Comparison of ENCODE assay signal across 30 cellular contexts in the genomic region with DNA sequence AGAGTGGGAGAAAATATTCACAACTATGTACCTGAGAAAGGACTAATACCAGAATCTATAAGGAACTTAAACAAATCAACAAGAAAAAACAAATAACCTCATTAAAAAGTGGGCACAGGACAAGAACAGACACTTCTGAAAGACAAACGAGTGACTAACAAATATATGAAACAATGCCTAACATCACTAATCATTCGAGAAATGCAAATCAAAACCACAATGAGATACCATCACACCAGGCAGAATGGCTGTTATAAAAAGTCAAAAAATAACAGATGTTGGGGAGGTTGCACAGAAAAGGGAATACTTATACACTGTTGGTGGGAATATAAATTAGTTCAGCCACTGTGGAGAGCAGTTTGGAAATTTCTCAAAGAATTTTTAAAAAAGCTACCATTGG.
"Had no signal": no experiment of that assay in that cellular context is flagged by ENCODE, and none has a peak within 500 bp of the region (broad histone marks: within the 10 kb centered on the region; RNA-seq: fewer than 3 reads in every experiment).

No MANE protein-coding gene starts in this region.

- DNase-seq: activated CD4-positive, alpha-beta T cell treated with anti-CD3 and anti-CD28 coated beads for 36 hours; activated CD4-positive, alpha-beta T cell treated with anti-CD3 and anti-CD28 coated beads, Interleukin-2, amount 50 U/mL, for 1 hour; activated CD4-positive, alpha-beta T cell treated with anti-CD3 and anti-CD28 coated beads, Interleukin-2, amount 50 U/mL, for 48 hours; activated CD4-positive, CD25-positive, alpha-beta regulatory T cell; activated CD4-positive, CD25-positive, alpha-beta regulatory T cell treated with anti-CD3 and anti-CD28 coated beads, Interleukin-2, amount 50 U/mL, for 72 hours; activated CD8-positive, alpha-beta memory T cell treated with anti-CD3 and anti-CD28 coated beads, Interleukin-2, amount 10 ng/mL, durations not matched to agents 7 days and 5 days; activated CD8-positive, alpha-beta memory T cell treated with anti-CD3 and anti-CD28 coated beads, Interleukin-2, amount 50 U/mL, for 48 hours; activated CD8-positive, alpha-beta T cell treated with anti-CD3 and anti-CD28 coated beads for 36 hours; activated gamma-delta T cell; activated naive CD4-positive, alpha-beta T cell; activated naive CD4-positive, alpha-beta T cell treated with anti-CD3 and anti-CD28 coated beads, Interleukin-2, amount 10 ng/mL, durations not matched to agents 7 days and 5 days; activated naive CD8-positive, alpha-beta T cell treated with anti-CD3 and anti-CD28 coated beads, Interleukin-2, amount 10 ng/mL, durations not matched to agents 7 days and 5 days; activated T-cell treated with anti-CD3 and anti-CD28 coated beads for 4 hours; activated T-cell treated with anti-CD3 and anti-CD28 coated beads, Interleukin-2, amount 50 U/mL, for 24 hours; activated T-cell treated with anti-CD3 and anti-CD28 coated beads, Interleukin-2, amount 50 U/mL, for 72 hours; amniotic stem cell; anterior cingulate cortex; body of pancreas; caudate nucleus; cortex of kidney; dermis blood vessel endothelial cell; effector CD4-positive, alpha-beta T cell; effector memory CD8-positive, alpha-beta T cell; erythroblast; foreskin keratinocyte; gastrocnemius medialis; glutamatergic neuron; heart left ventricle had no signal

- H3K4me3 Mint-ChIP-seq: activated CD4-positive, alpha-beta T cell treated with anti-CD3 and anti-CD28 coated beads for 36 hours; activated CD8-positive, alpha-beta memory T cell treated with anti-CD3 and anti-CD28 coated beads, Interleukin-2, amount 10 ng/mL, durations not matched to agents 7 days and 5 days; activated CD8-positive, alpha-beta T cell treated with anti-CD3 and anti-CD28 coated beads for 36 hours; activated naive CD4-positive, alpha-beta T cell treated with anti-CD3 and anti-CD28 coated beads, Interleukin-2, amount 10 ng/mL, durations not matched to agents 7 days and 5 days; activated naive CD8-positive, alpha-beta T cell treated with anti-CD3 and anti-CD28 coated beads, Interleukin-2, amount 10 ng/mL, durations not matched to agents 7 days and 5 days; activated T-cell treated with anti-CD3 and anti-CD28 coated beads, Interleukin-2, amount 50 U/mL, for 24 hours; activated T-cell treated with anti-CD3 and anti-CD28 coated beads, Interleukin-2, amount 50 U/mL, for 72 hours; effector memory CD8-positive, alpha-beta T cell had no signal

- H3K36me3 Mint-ChIP-seq: activated CD8-positive, alpha-beta memory T cell treated with anti-CD3 and anti-CD28 coated beads, Interleukin-2, amount 10 ng/mL, durations not matched to agents 7 days and 5 days; activated naive CD4-positive, alpha-beta T cell treated with anti-CD3 and anti-CD28 coated beads, Interleukin-2, amount 10 ng/mL, durations not matched to agents 7 days and 5 days; activated naive CD4-positive, alpha-beta T cell treated with anti-CD3 and anti-CD28 coated beads, Interleukin-2, amount 50 U/mL, for 72 hours; activated naive CD8-positive, alpha-beta T cell treated with anti-CD3 and anti-CD28 coated beads, Interleukin-2, amount 10 ng/mL, durations not matched to agents 7 days and 5 days had no signal

- H3K4me1 Mint-ChIP-seq: activated CD4-positive, alpha-beta T cell treated with anti-CD3 and anti-CD28 coated beads for 36 hours; activated CD8-positive, alpha-beta memory T cell treated with anti-CD3 and anti-CD28 coated beads, Interleukin-2, amount 10 ng/mL, durations not matched to agents 7 days and 5 days; activated naive CD4-positive, alpha-beta T cell treated with anti-CD3 and anti-CD28 coated beads, Interleukin-2, amount 10 ng/mL, durations not matched to agents 7 days and 5 days; activated naive CD8-positive, alpha-beta T cell treated with anti-CD3 and anti-CD28 coated beads, Interleukin-2, amount 10 ng/mL, durations not matched to agents 7 days and 5 days had no signal

- H3K9me3 ChIP-seq: body of pancreas, gastrocnemius medialis, heart left ventricle had no signal

- ATAC-seq: activated CD4-positive, alpha-beta T cell treated with anti-CD3 and anti-CD28 coated beads for 36 hours; activated CD8-positive, alpha-beta memory T cell treated with anti-CD3 and anti-CD28 coated beads, Interleukin-2, amount 10 ng/mL, durations not matched to agents 7 days and 5 days; activated CD8-positive, alpha-beta T cell treated with anti-CD3 and anti-CD28 coated beads for 36 hours; activated naive CD4-positive, alpha-beta T cell treated with anti-CD3 and anti-CD28 coated beads, Interleukin-2, amount 50 U/mL, for 72 hours; activated T-cell treated with anti-CD3 and anti-CD28 coated beads, Interleukin-2, amount 50 U/mL, for 72 hours; body of pancreas; effector memory CD8-positive, alpha-beta T cell; foreskin keratinocyte; gastrocnemius medialis; heart left ventricle had no signal

- H3K36me3 ChIP-seq: esophagus muscularis mucosa, gastrocnemius medialis, heart left ventricle had no signal

- H3K4me1 ChIP-seq: body of pancreas, esophagus muscularis mucosa, foreskin keratinocyte, gastrocnemius medialis, heart left ventricle had no signal

- H3K9me3 Mint-ChIP-seq: activated CD8-positive, alpha-beta T cell treated with anti-CD3 and anti-CD28 coated beads for 36 hours; activated naive CD4-positive, alpha-beta T cell treated with anti-CD3 and anti-CD28 coated beads, Interleukin-2, amount 10 ng/mL, durations not matched to agents 7 days and 5 days; activated naive CD4-positive, alpha-beta T cell treated with anti-CD3 and anti-CD28 coated beads, Interleukin-2, amount 50 U/mL, for 72 hours; activated T-cell treated with anti-CD3 and anti-CD28 coated beads, Interleukin-2, amount 50 U/mL, for 24 hours; activated T-cell treated with anti-CD3 and anti-CD28 coated beads, Interleukin-2, amount 50 U/mL, for 72 hours; effector memory CD8-positive, alpha-beta T cell had no signal

- H3K27me3 ChIP-seq: body of pancreas, esophagus muscularis mucosa, foreskin keratinocyte, gastrocnemius medialis had no signal

- H3K27ac Mint-ChIP-seq: activated CD4-positive, alpha-beta T cell treated with anti-CD3 and anti-CD28 coated beads for 36 hours; activated CD8-positive, alpha-beta memory T cell treated with anti-CD3 and anti-CD28 coated beads, Interleukin-2, amount 10 ng/mL, durations not matched to agents 7 days and 5 days; activated CD8-positive, alpha-beta T cell treated with anti-CD3 and anti-CD28 coated beads for 36 hours; activated naive CD4-positive, alpha-beta T cell treated with anti-CD3 and anti-CD28 coated beads, Interleukin-2, amount 10 ng/mL, durations not matched to agents 7 days and 5 days; activated naive CD4-positive, alpha-beta T cell treated with anti-CD3 and anti-CD28 coated beads, Interleukin-2, amount 50 U/mL, for 72 hours; activated naive CD8-positive, alpha-beta T cell treated with anti-CD3 and anti-CD28 coated beads, Interleukin-2, amount 10 ng/mL, durations not matched to agents 7 days and 5 days; activated T-cell treated with anti-CD3 and anti-CD28 coated beads, Interleukin-2, amount 50 U/mL, for 24 hours; activated T-cell treated with anti-CD3 and anti-CD28 coated beads, Interleukin-2, amount 50 U/mL, for 72 hours; effector memory CD8-positive, alpha-beta T cell had no signal

- H3K4me3 ChIP-seq: body of pancreas, esophagus muscularis mucosa, gastrocnemius medialis, heart left ventricle had no signal

- H3K27ac ChIP-seq: body of pancreas, esophagus muscularis mucosa, foreskin keratinocyte, gastrocnemius medialis, heart left ventricle had no signal
